In the genomic region with DNA sequence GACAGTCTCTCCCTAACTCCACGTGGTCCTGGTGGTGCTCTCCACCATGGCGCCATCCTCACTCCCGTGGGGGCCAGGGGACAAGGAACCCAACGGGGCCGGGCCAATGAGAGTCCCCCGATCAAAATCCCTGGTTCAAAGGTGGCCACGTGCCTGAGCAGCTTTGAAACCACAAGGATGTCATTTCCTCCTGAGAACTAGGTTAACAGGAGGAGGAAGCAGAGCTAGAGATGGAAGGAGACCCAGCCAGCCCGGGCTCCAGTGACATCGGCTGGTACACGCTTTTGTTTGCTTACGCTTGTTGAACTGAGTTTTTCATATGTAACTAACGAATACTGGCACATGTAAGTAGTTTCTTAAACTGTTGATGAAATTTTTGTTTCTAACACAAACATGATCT, we compare ENCODE assay signal across 20 cellular contexts.
"Had no signal": no experiment of that assay in that cellular context is flagged by ENCODE, and none has a peak within 500 bp of the region (broad histone marks: within the 10 kb centered on the region; RNA-seq: fewer than 3 reads in every experiment).

No MANE protein-coding gene starts in this region.

- H3K9me3 ChIP-seq: ascending aorta, gastroesophageal sphincter, lower lobe of right lung, spleen, tibial nerve, uterus had no signal

- H3K4me3 Mint-ChIP-seq: activated B cell treated with CpG ODN at 0.5 μM for 24 hours; activated CD4-positive, alpha-beta memory T cell treated with anti-CD3 and anti-CD28 coated beads, Interleukin-2, amount 10 ng/mL, durations not matched to agents 7 days and 5 days; activated naive CD4-positive, alpha-beta T cell treated with anti-CD3 and anti-CD28 coated beads, Interleukin-2, amount 10 ng/mL, durations not matched to agents 7 days and 5 days; activated T-cell treated with anti-CD3 and anti-CD28 coated beads, Interleukin-2, amount 50 U/mL, for 4 hours; natural killer cell treated with Interleukin-12 subunit alpha and Interleukin-12 subunit beta and Interleukin-15 and Interleukin-18, amount 100 ng/mL, for 72 hours; stimulated activated naive B cell treated with anti-CD40 and anti-IgM and Interleukin-4, amounts not matched to agents 10 μg/mL and 1 μg/mL and 100 μg/mL, for 72 hours; T-cell had no signal

- H3K27ac Mint-ChIP-seq: activated B cell treated with CpG ODN at 0.5 μM for 24 hours; activated CD4-positive, alpha-beta memory T cell treated with anti-CD3 and anti-CD28 coated beads, Interleukin-2, amount 10 ng/mL, durations not matched to agents 7 days and 5 days; activated naive CD4-positive, alpha-beta T cell treated with anti-CD3 and anti-CD28 coated beads, Interleukin-2, amount 10 ng/mL, durations not matched to agents 7 days and 5 days; T-cell had no signal

- H3K9me3 Mint-ChIP-seq: activated B cell treated with CpG ODN at 0.5 μM for 24 hours; activated CD4-positive, alpha-beta memory T cell treated with anti-CD3 and anti-CD28 coated beads, Interleukin-2, amount 10 ng/mL, durations not matched to agents 7 days and 5 days; activated naive CD4-positive, alpha-beta T cell treated with anti-CD3 and anti-CD28 coated beads, Interleukin-2, amount 10 ng/mL, durations not matched to agents 7 days and 5 days; activated T-cell treated with anti-CD3 and anti-CD28 coated beads, Interleukin-2, amount 50 U/mL, for 4 hours; natural killer cell treated with Interleukin-12 subunit alpha and Interleukin-12 subunit beta and Interleukin-15 and Interleukin-18, amount 100 ng/mL, for 72 hours; stimulated activated naive B cell treated with anti-CD40 and anti-IgM and Interleukin-4, amounts not matched to agents 10 μg/mL and 1 μg/mL and 100 μg/mL, for 72 hours; T-cell had no signal

- H3K27ac ChIP-seq: ascending aorta, gastroesophageal sphincter, lower lobe of right lung, parathyroid adenoma, uterus had no signal

- H3K36me3 ChIP-seq: uterus had no signal

- H3K4me1 Mint-ChIP-seq: activated B cell treated with CpG ODN at 0.5 μM for 24 hours; stimulated activated naive B cell treated with anti-CD40 and anti-IgM and Interleukin-4, amounts not matched to agents 10 μg/mL and 1 μg/mL and 100 μg/mL, for 72 hours had no signal

- H3K4me1 ChIP-seq: ascending aorta, gastroesophageal sphincter, heart right ventricle, lower lobe of right lung, parathyroid adenoma, spleen, tibial nerve, uterus had no signal

- H3K9ac ChIP-seq: parathyroid adenoma had no signal

- H3K4me3 ChIP-seq: ascending aorta, gastroesophageal sphincter, heart right ventricle, lower lobe of right lung, spleen, tibial nerve, uterus had no signal

- H3K79me2 ChIP-seq: parathyroid adenoma had no signal

- H2AFZ ChIP-seq: parathyroid adenoma had no signal

- H3K27me3 Mint-ChIP-seq: activated B cell treated with CpG ODN at 0.5 μM for 24 hours; activated CD4-positive, alpha-beta memory T cell treated with anti-CD3 and anti-CD28 coated beads, Interleukin-2, amount 10 ng/mL, durations not matched to agents 7 days and 5 days; activated naive CD4-positive, alpha-beta T cell treated with anti-CD3 and anti-CD28 coated beads, Interleukin-2, amount 10 ng/mL, durations not matched to agents 7 days and 5 days; natural killer cell treated with Interleukin-12 subunit alpha and Interleukin-12 subunit beta and Interleukin-15 and Interleukin-18, amount 100 ng/mL, for 72 hours; stimulated activated naive B cell treated with anti-CD40 and anti-IgM and Interleukin-4, amounts not matched to agents 10 μg/mL and 1 μg/mL and 100 μg/mL, for 72 hours; T-cell had no signal

- DNase-seq: activated B cell treated with CpG ODN at 0.5 μM for 24 hours; activated CD4-positive, alpha-beta memory T cell treated with anti-CD3 and anti-CD28 coated beads, Interleukin-2, amount 10 ng/mL, durations not matched to agents 7 days and 5 days; activated CD4-positive, alpha-beta T cell treated with anti-CD3 and anti-CD28 coated beads for 48 hours; activated effector memory CD4-positive, alpha-beta T cell treated with Interleukin-2 at 50 U/mL for 16 hours; activated naive CD4-positive, alpha-beta T cell treated with anti-CD3 and anti-CD28 coated beads, Interleukin-2, amount 10 ng/mL, durations not matched to agents 7 days and 5 days; activated T-cell treated with anti-CD3 and anti-CD28 coated beads, Interleukin-2, amount 50 U/mL, for 4 hours; cortex of kidney; heart right ventricle; lower lobe of right lung; spleen; stimulated activated CD4-positive, alpha-beta T cell treated with anti-CD3 and anti-CD28 coated beads, Interleukin-4, amount 100 ng/mL, for 4 hours; stimulated activated naive B cell treated with anti-CD40 and anti-IgM and Interleukin-4, amounts not matched to agents 10 μg/mL and 1 μg/mL and 100 μg/mL, for 72 hours; T-helper 9 cell; uterus had no signal

- H3K27me3 ChIP-seq: ascending aorta, gastroesophageal sphincter, heart right ventricle, spleen, tibial nerve, uterus had no signal

- ATAC-seq: activated T-cell treated with anti-CD3 and anti-CD28 coated beads, Interleukin-2, amount 50 U/mL, for 4 hours; gastroesophageal sphincter; heart right ventricle; lower lobe of right lung; natural killer cell treated with Interleukin-12 subunit alpha and Interleukin-12 subunit beta and Interleukin-15 and Interleukin-18, amount 100 ng/mL, for 72 hours; stimulated activated naive B cell treated with anti-CD40 and anti-IgM and Interleukin-4, amounts not matched to agents 10 μg/mL and 1 μg/mL and 100 μg/mL, for 72 hours had no signal
